In genomic region chr17:45639297-45639849, GRCh38 we compare ENCODE assay signal across 26 cellular contexts.
"Had no signal": no experiment of that assay in that cellular context is flagged by ENCODE, and none has a peak within 500 bp of the region (broad histone marks: within the 10 kb centered on the region; RNA-seq: fewer than 3 reads in every experiment).

No MANE protein-coding gene starts in this region.

- H3K4me3 ChIP-seq: cardiac muscle cell, esophagus muscularis mucosa, left ventricle myocardium inferior, pancreas, suprapubic skin, tibial nerve had no signal

- H3K27ac ChIP-seq: cardiac muscle cell, esophagus muscularis mucosa, left ventricle myocardium inferior, neutrophil, pancreas, suprapubic skin, tibial nerve had no signal

- H3K36me3 ChIP-seq: neutrophil had no signal

- H3K4me1 ChIP-seq: esophagus muscularis mucosa, left ventricle myocardium inferior, pancreas, suprapubic skin, tibial nerve had no signal

- H3K9me3 ChIP-seq: esophagus muscularis mucosa, left ventricle myocardium inferior, neutrophil, pancreas, suprapubic skin, tibial nerve had no signal

- DNase-seq: activated CD4-positive, alpha-beta T cell treated with anti-CD3 and anti-CD28 coated beads for 4 hours; activated CD4-positive, alpha-beta T cell treated with anti-CD3 and anti-CD28 coated beads, Interleukin-2, amount 50 U/mL, for 48 hours; activated CD4-positive, CD25-positive, alpha-beta regulatory T cell; activated effector memory CD4-positive, alpha-beta T cell treated with anti-CD3 and anti-CD28 coated beads, Interleukin-2, amount 50 U/mL, for 16 hours; activated T-cell treated with anti-CD3 and anti-CD28 coated beads for 4 hours; dermis blood vessel endothelial cell; effector CD8-positive, alpha-beta T cell; foreskin melanocyte; glutamatergic neuron; hippocampal formation; left ventricle myocardium inferior; pancreas; right cardiac atrium; stimulated activated CD4-positive, alpha-beta T cell treated with anti-CD3 and anti-CD28 coated beads, Interleukin-12 subunit alpha, Interleukin-12 subunit beta, amount 100 ng/mL, for 4 hours; stimulated activated CD4-positive, alpha-beta T cell treated with anti-CD3 and anti-CD28 coated beads, Interleukin-4, amount 100 ng/mL, for 4 hours; stimulated activated naive CD8-positive, alpha-beta T cell treated with anti-CD3 and anti-CD28 coated beads, Interleukin-15, amount 100 ng/mL, for 72 hours; T1000 had no signal

- FAIRE-seq: pancreas had no signal

- H3K4me1 Mint-ChIP-seq: nephron had no signal

- H3K27me3 ChIP-seq: cardiac muscle cell, esophagus muscularis mucosa, suprapubic skin, tibial nerve had no signal

- H3K27me3 Mint-ChIP-seq: activated naive CD4-positive, alpha-beta T cell treated with anti-CD3 and anti-CD28 coated beads, Interleukin-2, amount 10 ng/mL, durations not matched to agents 7 days and 5 days; memory B cell; stimulated activated naive CD8-positive, alpha-beta T cell treated with anti-CD3 and anti-CD28 coated beads, Interleukin-15, amount 100 ng/mL, for 72 hours had no signal

- H3K27ac Mint-ChIP-seq: activated naive CD4-positive, alpha-beta T cell treated with anti-CD3 and anti-CD28 coated beads, Interleukin-2, amount 10 ng/mL, durations not matched to agents 7 days and 5 days; memory B cell; nephron; stimulated activated naive CD8-positive, alpha-beta T cell treated with anti-CD3 and anti-CD28 coated beads, Interleukin-15, amount 100 ng/mL, for 72 hours; T-helper 1 cell treated with Interleukin-12 subunit alpha and Interleukin-12 subunit beta and Interleukin-4 antibody, amounts not matched to agents 30 μg/mL and 1 μg/mL, for 36 hours had no signal

- H3K4me3 Mint-ChIP-seq: activated naive CD4-positive, alpha-beta T cell treated with anti-CD3 and anti-CD28 coated beads, Interleukin-2, amount 10 ng/mL, durations not matched to agents 7 days and 5 days; memory B cell; nephron; stimulated activated naive CD8-positive, alpha-beta T cell treated with anti-CD3 and anti-CD28 coated beads, Interleukin-15, amount 100 ng/mL, for 72 hours; T-helper 1 cell treated with Interleukin-12 subunit alpha and Interleukin-12 subunit beta and Interleukin-4 antibody, amounts not matched to agents 30 μg/mL and 1 μg/mL, for 36 hours had no signal

- H3K9me3 Mint-ChIP-seq: activated naive CD4-positive, alpha-beta T cell treated with anti-CD3 and anti-CD28 coated beads, Interleukin-2, amount 10 ng/mL, durations not matched to agents 7 days and 5 days; memory B cell; nephron; stimulated activated naive CD8-positive, alpha-beta T cell treated with anti-CD3 and anti-CD28 coated beads, Interleukin-15, amount 100 ng/mL, for 72 hours; T-helper 1 cell treated with Interleukin-12 subunit alpha and Interleukin-12 subunit beta and Interleukin-4 antibody, amounts not matched to agents 30 μg/mL and 1 μg/mL, for 36 hours had no signal
